Comparison of ENCODE assay signal across 8 cellular contexts in the genomic region with DNA sequence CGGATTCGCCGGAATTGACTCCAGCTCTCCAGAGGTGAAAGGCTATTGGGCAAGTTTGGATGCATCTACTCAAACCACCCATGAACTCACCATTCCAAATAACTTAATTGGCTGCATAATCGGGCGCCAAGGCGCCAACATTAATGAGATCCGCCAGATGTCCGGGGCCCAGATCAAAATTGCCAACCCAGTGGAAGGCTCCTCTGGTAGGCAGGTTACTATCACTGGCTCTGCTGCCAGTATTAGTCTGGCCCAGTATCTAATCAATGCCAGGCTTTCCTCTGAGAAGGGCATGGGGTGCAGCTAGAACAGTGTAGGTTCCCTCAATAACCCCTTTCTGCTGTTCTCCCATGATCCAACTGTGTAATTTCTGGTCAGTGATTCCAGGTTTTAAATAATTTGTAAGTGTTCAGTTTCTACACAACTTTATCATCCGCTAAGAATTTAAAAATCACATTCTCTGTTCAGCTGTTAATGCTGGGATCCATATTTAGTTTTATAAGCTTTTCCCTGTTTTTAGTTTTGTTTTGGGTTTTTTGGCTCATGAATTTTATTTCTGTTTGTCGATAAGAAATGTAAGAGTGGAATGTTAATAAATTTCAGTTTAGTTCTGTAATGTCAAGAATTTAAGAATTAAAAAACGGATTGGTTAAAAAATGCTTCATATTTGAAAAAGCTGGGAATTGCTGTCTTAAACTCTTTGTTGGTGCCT. TPM values are rescaled to one million over a fixed set of nuclear protein-coding genes. Genes with fewer than 3 reads are reported as not detected.
A peak's percentile ranks its signal among the peaks of the same experiment; 100 is the strongest.
DNase-seq lines count a peak whose midpoint lies in the region; ATAC-seq and TF ChIP-seq lines count a peak whose summit lies in the region.

No MANE protein-coding gene starts in this region.

- H3K36me3 Mint-ChIP-seq in naive thymus-derived CD4-positive, alpha-beta T cell: peaks cover 5 to 52% (median 29%) of the 10 kb centered on the region in 5 donors

- H3K4me3 ChIP-seq in GM06990 (replicated peaks; ENCODE audit: low read depth, low read length) (peak overlapping the region; percentile 87), cardiac fibroblast (replicated peaks in 1 of 2; ENCODE audit: low read depth in 2 of 2, low read length in 2 of 2) (peak overlapping the region; percentile 73 to 87)
- peak overlapping the region; percentile 71 for H3K4me3 ChIP-seq in naive thymus-derived CD4-positive, alpha-beta T cell (ENCODE audit: low read length)

- peaks cover 48 to 51% of the 10 kb centered on the region in 2 donors for H3K4me1 ChIP-seq in naive thymus-derived CD4-positive, alpha-beta T cell (ENCODE audit: control insufficient read depth in 2 of 2, insufficient read depth in 2 of 2, low read length in 2 of 2)

- peak overlapping the region; percentile 97 to 100 (median 100) for H3K27ac Mint-ChIP-seq in naive thymus-derived CD4-positive, alpha-beta T cell

- ATAC-seq in naive thymus-derived CD4-positive, alpha-beta T cell: no peak
- no peak for ATAC-seq in GM18520 (IDR thresholded peaks at IDR 0.05; ENCODE audit: unreplicated experiment)
- ATAC-seq in HG02970 (IDR thresholded peaks at IDR 0.05; ENCODE audit: low FRiP score, unreplicated experiment): no peak

- peak overlapping the region; percentile 100 for H3K27ac ChIP-seq in naive thymus-derived CD4-positive, alpha-beta T cell (ENCODE audit: low read depth, low read length)

- peaks cover 5% of the 10 kb centered on the region for H3K36me3 ChIP-seq in GM06990 (ENCODE audit: control insufficient read depth, insufficient read depth, low read length)
- peaks cover 0 to 13% (median 4%) of the 10 kb centered on the region in 3 experiments for H3K36me3 ChIP-seq in naive thymus-derived CD4-positive, alpha-beta T cell (ENCODE audit: control insufficient read depth in 2 of 3, insufficient read depth in 3 of 3, low read length in 3 of 3)

- DNase-seq in GM06990 (ENCODE audit: extremely low read depth, insufficient read length): no peak
- peak; percentile 32 for DNase-seq in NCI-H2171 (lab: John Stamatoyannopoulos, UW)
- DNase-seq in cardiac fibroblast (ENCODE audit: low read depth in 2 of 2): peak in 1 of 2 donors; percentile 42
- DNase-seq in naive thymus-derived CD4-positive, alpha-beta T cell: no peak
- no peak for DNase-seq in NOMO-1 treated with DMSO at 0.1 percent for 48 hours (lab: John Stamatoyannopoulos, UW; ENCODE audit: unreplicated experiment)
- DNase-seq in NCI-H187 (lab: John Stamatoyannopoulos, UW): no peak

- peaks cover 0 to 10% (median 0%) of the 10 kb centered on the region in 11 donors for H3K9me3 Mint-ChIP-seq in naive thymus-derived CD4-positive, alpha-beta T cell

- intact Hi-C loops in naive thymus-derived CD4-positive, alpha-beta T cell (cut with micrococcal nuclease): loop anchor here (1.0 to 10.0 kb wide), 6 partner anchors 15 to 444 kb away; partner anchors contain the start of genes AAK1 (in 1 of the 2), SNRPG (in 1 of the 2) and TIA1 (in 1 of the 2)

- TF ChIP-seq CTCF in GM06990 (IDR thresholded peaks at IDR 0.05; ENCODE audit: insufficient read depth, low read length, poor library complexity, severe bottlenecking) (no peak), cardiac fibroblast (IDR thresholded peaks at IDR 0.05; ENCODE audit: low read depth, low read length) (no peak)

- POLR2A ChIA-PET in naive thymus-derived CD4-positive, alpha-beta T cell (lab: Charles Lee): interaction anchor here (0.7 to 29.1 kb wide), 8 partner anchors 9 to 205 kb away, joined by 3 to 1973 read pairs (median 90); partner anchors contain the start of genes MXD1 and SNRPG

- H3K27me3 ChIP-seq in GM06990 (replicated peaks; ENCODE audit: control insufficient read depth, insufficient read depth, low read length): no peaks in the 10 kb centered on the region
- no peaks in the 10 kb centered on the region for H3K27me3 ChIP-seq in naive thymus-derived CD4-positive, alpha-beta T cell (ENCODE audit: control insufficient read depth in 2 of 2, insufficient read depth in 2 of 2, low read length in 2 of 2)

- H3K27me3 Mint-ChIP-seq in naive thymus-derived CD4-positive, alpha-beta T cell: peaks cover 0 to 4% (median 0%) of the 10 kb centered on the region in 5 donors

- CTCF ChIA-PET in naive thymus-derived CD4-positive, alpha-beta T cell (lab: Charles Lee): interaction anchor here (1.0 to 3.8 kb wide), 9 partner anchors 16 to 53 kb away, joined by 3 to 30 read pairs (median 4); no protein-coding TSS in a partner anchor

- peak overlapping the region; percentile 91 to 98 (median 96) for H3K4me3 Mint-ChIP-seq in naive thymus-derived CD4-positive, alpha-beta T cell

- peaks cover 43 to 67% (median 56%) of the 10 kb centered on the region in 7 donors for H3K4me1 Mint-ChIP-seq in naive thymus-derived CD4-positive, alpha-beta T cell

- no peaks in the 10 kb centered on the region for H3K9me3 ChIP-seq in naive thymus-derived CD4-positive, alpha-beta T cell (ENCODE audit: control insufficient read depth in 2 of 3, low read length in 3 of 3)

RNA-seq across cellular contexts. Expression of gene PCBP1, which starts 1.4 kb away (rescaled TPM):
- total RNA-seq in naive thymus-derived CD4-positive, alpha-beta T cell: 100 to 1,000 TPM; 257 to 487 (median 368) TPM
- polyA plus RNA-seq in naive thymus-derived CD4-positive, alpha-beta T cell: 100 to 1,000 TPM; 178 to 198 TPM
